Comparison of ENCODE assay signal across 12 cellular contexts in genomic region chr5:150945947-150946346, GRCh38. TPM values are rescaled to one million over a fixed set of nuclear protein-coding genes. Genes with fewer than 3 reads are reported as not detected.
DNase-seq lines count a peak whose midpoint lies in the region; ATAC-seq and TF ChIP-seq lines count a peak whose summit lies in the region.
"Had no signal": no experiment of that assay in that cellular context is flagged by ENCODE, and none has a peak within 500 bp of the region (broad histone marks: within the 10 kb centered on the region; RNA-seq: fewer than 3 reads in every experiment).

No MANE protein-coding gene starts in this region.

- H3K27ac Mint-ChIP-seq in CD8-positive, alpha-beta T cell: no peak overlapping the region
- H3K27ac Mint-ChIP-seq: activated naive CD8-positive, alpha-beta T cell treated with anti-CD3 and anti-CD28 coated beads, Interleukin-2, amount 50 U/mL, for 24 hours had no signal

- intact Hi-C loops in A673 (cut with micrococcal nuclease; ENCODE audit: unreplicated experiment): no loop called here
- intact Hi-C loops in CD8-positive, alpha-beta T cell (cut with DNase I, micrococcal nuclease): no loop called here

- no peak for TF ChIP-seq CTCF in A673 (conservative IDR thresholded peaks at IDR 0.05; ENCODE audit: low read depth, low read length)
- TF ChIP-seq CTCF in foreskin keratinocyte (conservative IDR thresholded peaks at IDR 0.05): no peak
- TF ChIP-seq CTCF in GM13977 (IDR thresholded peaks at IDR 0.05; ENCODE audit: extremely low read depth, insufficient read depth, missing control alignments): no peak
- no peak for TF ChIP-seq CTCF in CD8-positive, alpha-beta T cell (IDR thresholded peaks at IDR 0.05)

- no TSS peak for BruUV-seq in A673 (replicated peaks; lab: Mats Ljungman, UMichigan)

- H3K9me3 ChIP-seq in A673 (ENCODE audit: low read depth, low read length, poor library complexity, severe bottlenecking): peaks cover 33% of the 10 kb centered on the region
- H3K9me3 ChIP-seq in adipocyte (ENCODE audit: control insufficient read depth, low read length): peaks cover 98% of the 10 kb centered on the region
- peaks cover 14% of the 10 kb centered on the region for H3K9me3 ChIP-seq in CD8-positive, alpha-beta T cell (ENCODE audit: low read length)

- H3K36me3 ChIP-seq in A673 (ENCODE audit: insufficient read depth, low read length, poor library complexity, severe bottlenecking) (no peaks in the 10 kb centered on the region), adipocyte (ENCODE audit: control insufficient read depth, insufficient read depth, low read length, severe bottlenecking) (peaks cover 9% of the 10 kb centered on the region)
- no peaks in the 10 kb centered on the region for H3K36me3 ChIP-seq in CD8-positive, alpha-beta T cell (ENCODE audit: insufficient read depth, low read length)
- H3K36me3 ChIP-seq: BLaER1 had no signal

- H3K27ac ChIP-seq in A673 (ENCODE audit: low read depth, low read length, poor library complexity, severe bottlenecking): no peak overlapping the region
- peak overlapping the region; percentile 62 for H3K27ac ChIP-seq in foreskin keratinocyte
- no peak overlapping the region for H3K27ac ChIP-seq in CD8-positive, alpha-beta T cell (ENCODE audit: low read depth, low read length)
- H3K27ac ChIP-seq: BLaER1 had no signal

- DNase-seq in A673 (ENCODE audit: low spot score): no peak
- no peak for DNase-seq in adipocyte (ENCODE audit: low read depth)
- peak in 1 of 2 donors; percentile 5 for DNase-seq in foreskin keratinocyte
- DNase-seq in pons (ENCODE audit: low spot score): peak; percentile 26
- DNase-seq in NOMO-1 (lab: John Stamatoyannopoulos, UW; ENCODE audit: unreplicated experiment in 2 of 2): no peak
- no peak for DNase-seq in GM13977 (ENCODE audit: low spot score)
- no peak for DNase-seq in activated CD8-positive, alpha-beta memory T cell treated with anti-CD3 and anti-CD28 coated beads, Interleukin-2, amount 50 U/mL, for 48 hours
- no peak for DNase-seq in CD8-positive, alpha-beta T cell
- DNase-seq: activated CD4-positive, CD25-positive, alpha-beta regulatory T cell treated with anti-CD3 and anti-CD28 coated beads, Interleukin-2, amount 50 U/mL, for 72 hours; activated naive CD8-positive, alpha-beta T cell treated with anti-CD3 and anti-CD28 coated beads, Interleukin-2, amount 50 U/mL, for 24 hours; stimulated activated CD4-positive, alpha-beta T cell treated with anti-CD3 and anti-CD28 coated beads, Interleukin-15, amount 100 ng/mL, for 24 hours had no signal

- POLR2A ChIA-PET in A673 (lab: Charles Lee; ENCODE audit: low non-redundant PET): no interaction called here
- POLR2A ChIA-PET in CD8-positive, alpha-beta T cell (lab: Charles Lee): no interaction called here

- in situ Hi-C loops in GM13977 (cut with MboI; ENCODE audit: low pct_unique_long_range_greater_than_20kb, low sequenced_read_pairs, unreplicated experiment): no loop called here

- no peaks in the 10 kb centered on the region for H3K4me1 Mint-ChIP-seq in CD8-positive, alpha-beta T cell (ENCODE audit: low read depth)
- H3K4me1 Mint-ChIP-seq: activated naive CD8-positive, alpha-beta T cell treated with anti-CD3 and anti-CD28 coated beads, Interleukin-2, amount 50 U/mL, for 24 hours had no signal

- H3K4me3 ChIP-seq in A673 (ENCODE audit: low read depth, low read length, poor library complexity, severe bottlenecking): peak overlapping the region; percentile 2
- peak overlapping the region; percentile 81 for H3K4me3 ChIP-seq in adipocyte (ENCODE audit: low read length)
- H3K4me3 ChIP-seq in CD8-positive, alpha-beta T cell (ENCODE audit: low read depth, low read length): no peak overlapping the region
- H3K4me3 ChIP-seq: BLaER1 had no signal

- H3K9ac ChIP-seq in adipocyte (ENCODE audit: low read length): peak overlapping the region; percentile 73
- H3K9ac ChIP-seq: BLaER1 had no signal

- H3K27me3 Mint-ChIP-seq in CD8-positive, alpha-beta T cell (ENCODE audit: low read depth): peaks cover 33% of the 10 kb centered on the region

- CTCF ChIA-PET in A673 (lab: Charles Lee): no interaction called here
- CTCF ChIA-PET in CD8-positive, alpha-beta T cell (lab: Charles Lee): no interaction called here

- no peaks in the 10 kb centered on the region for H3K27me3 ChIP-seq in A673 (replicated peaks; ENCODE audit: insufficient read depth, low read depth, low read length, poor library complexity)
- no peaks in the 10 kb centered on the region for H3K27me3 ChIP-seq in adipocyte (replicated peaks; ENCODE audit: control insufficient read depth, insufficient read depth, low read length)
- no peaks in the 10 kb centered on the region for H3K27me3 ChIP-seq in foreskin keratinocyte
- H3K27me3 ChIP-seq in CD8-positive, alpha-beta T cell (ENCODE audit: insufficient read depth, low read length): no peaks in the 10 kb centered on the region
- H3K27me3 ChIP-seq: BLaER1 had no signal

- peak; percentile 35 for ATAC-seq in foreskin keratinocyte
- ATAC-seq in CD8-positive, alpha-beta T cell: no peak
- ATAC-seq: activated naive CD8-positive, alpha-beta T cell treated with anti-CD3 and anti-CD28 coated beads, Interleukin-2, amount 50 U/mL, for 24 hours had no signal

- no peak overlapping the region for H3K4me3 Mint-ChIP-seq in CD8-positive, alpha-beta T cell
- H3K4me3 Mint-ChIP-seq: activated naive CD8-positive, alpha-beta T cell treated with anti-CD3 and anti-CD28 coated beads, Interleukin-2, amount 50 U/mL, for 24 hours had no signal

- peaks cover 58% of the 10 kb centered on the region for H3K9me3 Mint-ChIP-seq in CD8-positive, alpha-beta T cell

- peaks cover 7% of the 10 kb centered on the region for H3K36me3 Mint-ChIP-seq in CD8-positive, alpha-beta T cell

- H3K4me1 ChIP-seq in A673 (ENCODE audit: insufficient read depth, low read length, poor library complexity, severe bottlenecking): no peaks in the 10 kb centered on the region
- no peaks in the 10 kb centered on the region for H3K4me1 ChIP-seq in adipocyte (ENCODE audit: control insufficient read depth, insufficient read depth, low read length)
- peaks cover 7% of the 10 kb centered on the region for H3K4me1 ChIP-seq in foreskin keratinocyte
- no peaks in the 10 kb centered on the region for H3K4me1 ChIP-seq in CD8-positive, alpha-beta T cell (ENCODE audit: insufficient read depth, low read length)
- H3K4me1 ChIP-seq: BLaER1 had no signal

RNA-seq across cellular contexts. Expression of gene ZNF300, which starts 41.2 kb away (rescaled TPM):
- total RNA-seq in A673 (2021) (12.6 and 13.1 TPM in 2 replicates), foreskin keratinocyte (10.8 and 11.5 TPM in 2 replicates)
- polyA plus RNA-seq in foreskin keratinocyte: 4.3 and 5.1 TPM in 2 replicates
- total RNA-seq in CD8-positive, alpha-beta T cell: 1 to 10 TPM; 1.5 to 1.8 TPM
